In the genomic region with DNA sequence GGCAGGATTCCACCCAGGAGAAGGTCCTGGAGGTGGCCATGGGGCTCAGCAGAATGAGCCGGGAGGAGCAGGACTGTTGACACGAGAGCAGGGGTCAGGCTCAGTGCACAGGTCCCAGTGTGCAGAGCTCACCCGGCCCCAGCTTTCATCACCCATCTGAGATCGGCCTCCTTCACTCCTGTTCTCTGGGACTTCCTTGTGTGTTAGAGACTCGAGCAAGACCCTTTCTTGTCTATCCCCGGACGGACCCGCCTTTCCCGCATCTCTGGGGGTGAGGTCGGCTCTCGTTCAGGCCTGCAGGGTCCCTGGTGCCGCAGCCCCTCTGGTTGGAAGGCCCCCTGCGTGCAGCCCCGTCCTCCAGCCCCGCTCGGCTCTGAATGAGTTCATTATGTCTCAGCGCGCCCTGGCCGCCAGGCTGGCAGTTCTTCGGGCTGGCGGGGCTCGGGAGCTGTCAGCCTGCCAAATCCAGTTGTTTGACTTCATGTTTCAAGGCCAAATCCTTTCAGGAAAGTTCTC, we compare ENCODE assay signal across 12 cellular contexts.
A peak's percentile ranks its signal among the peaks of the same experiment; 100 is the strongest.
DNase-seq lines count a peak whose midpoint lies in the region; ATAC-seq, FAIRE-seq and TF ChIP-seq lines count a peak whose summit lies in the region.
"Had no signal": no experiment of that assay in that cellular context is flagged by ENCODE, and none has a peak within 500 bp of the region (broad histone marks: within the 10 kb centered on the region; RNA-seq: fewer than 3 reads in every experiment).

No MANE protein-coding gene starts in this region.

- TF ChIP-seq CTCF in natural killer cell (IDR thresholded peaks at IDR 0.05) (no peak), osteoblast (IDR thresholded peaks at IDR 0.05; ENCODE audit: extremely low read depth, low read depth, low read length) (no peak)

- H3K27ac Mint-ChIP-seq in natural killer cell treated with Interleukin-12 subunit alpha and Interleukin-12 subunit beta and Interleukin-15 and Interleukin-18, amount 100 ng/mL, for 72 hours: no peak overlapping the region
- no peak overlapping the region for H3K27ac Mint-ChIP-seq in natural killer cell
- H3K27ac Mint-ChIP-seq: activated T-cell treated with anti-CD3 and anti-CD28 coated beads, Interleukin-2, amount 50 U/mL, for 72 hours had no signal

- no peaks in the 10 kb centered on the region for H3K27me3 Mint-ChIP-seq in natural killer cell treated with Interleukin-12 subunit alpha and Interleukin-12 subunit beta and Interleukin-15 and Interleukin-18, amount 100 ng/mL, for 72 hours
- H3K27me3 Mint-ChIP-seq in natural killer cell (ENCODE audit: low read depth in 2 of 2): no peaks in the 10 kb centered on the region

- no peak overlapping the region for H3K27ac ChIP-seq in osteoblast (ENCODE audit: low read depth, low read length)
- H3K27ac ChIP-seq: Peyer's patch had no signal

- H3K27me3 ChIP-seq in osteoblast (ENCODE audit: insufficient read depth, low read length): peaks cover 7% of the 10 kb centered on the region
- H3K27me3 ChIP-seq: Peyer's patch had no signal

- no peak overlapping the region for H2AFZ ChIP-seq in osteoblast (ENCODE audit: low read length)

- no peaks in the 10 kb centered on the region for H4K20me1 ChIP-seq in osteoblast (ENCODE audit: insufficient read depth, low read length)

- no peaks in the 10 kb centered on the region for H3K79me2 ChIP-seq in osteoblast (ENCODE audit: insufficient read depth, low read length)

- no peaks in the 10 kb centered on the region for H3K4me1 ChIP-seq in osteoblast (ENCODE audit: insufficient read depth, low read length)

- H3K36me3 ChIP-seq in osteoblast (ENCODE audit: insufficient read depth, low read length): no peaks in the 10 kb centered on the region
- H3K36me3 ChIP-seq: Peyer's patch had no signal

- H3K4me2 ChIP-seq in osteoblast (ENCODE audit: insufficient read depth, low read length): no peak overlapping the region

- H3K9me3 Mint-ChIP-seq in natural killer cell treated with Interleukin-12 subunit alpha and Interleukin-12 subunit beta and Interleukin-15 and Interleukin-18, amount 100 ng/mL, for 72 hours: peaks cover 5% of the 10 kb centered on the region
- H3K9me3 Mint-ChIP-seq in natural killer cell: no peaks in the 10 kb centered on the region

- H3K36me3 Mint-ChIP-seq in natural killer cell treated with Interleukin-12 subunit alpha and Interleukin-12 subunit beta and Interleukin-15 and Interleukin-18, amount 100 ng/mL, for 72 hours: no peaks in the 10 kb centered on the region
- H3K36me3 Mint-ChIP-seq in natural killer cell: no peaks in the 10 kb centered on the region

- ATAC-seq in natural killer cell treated with Interleukin-12 subunit alpha and Interleukin-12 subunit beta and Interleukin-15 and Interleukin-18, amount 100 ng/mL, for 72 hours: no peak
- no peak for ATAC-seq in natural killer cell
- ATAC-seq in HG03521 (IDR thresholded peaks at IDR 0.05; ENCODE audit: unreplicated experiment): no peak
- no peak for ATAC-seq in HG02798 (IDR thresholded peaks at IDR 0.05; ENCODE audit: poor library complexity, unreplicated experiment)
- no peak for ATAC-seq in GM21717 (IDR thresholded peaks at IDR 0.05; ENCODE audit: unreplicated experiment)
- ATAC-seq: activated T-cell treated with anti-CD3 and anti-CD28 coated beads, Interleukin-2, amount 50 U/mL, for 72 hours had no signal

- FAIRE-seq in RCC 7860 (lab: Jason Lieb, UNC): no peak

- H3K4me3 ChIP-seq in osteoblast (ENCODE audit: insufficient read depth, low read length): no peak overlapping the region
- H3K4me3 ChIP-seq: Peyer's patch, skin epidermis had no signal

- peaks cover 5% of the 10 kb centered on the region for H3K9me3 ChIP-seq in osteoblast (ENCODE audit: low read depth, low read length)
- H3K9me3 ChIP-seq: Peyer's patch had no signal

- H3K4me1 Mint-ChIP-seq in natural killer cell treated with Interleukin-12 subunit alpha and Interleukin-12 subunit beta and Interleukin-15 and Interleukin-18, amount 100 ng/mL, for 72 hours (ENCODE audit: low read depth in 2 of 2): peaks cover 4 to 6% of the 10 kb centered on the region in 2 donors
- peaks cover 5 to 6% of the 10 kb centered on the region in 2 donors for H3K4me1 Mint-ChIP-seq in natural killer cell

- peak; percentile 52 for DNase-seq in natural killer cell treated with Interleukin-12 subunit alpha and Interleukin-12 subunit beta and Interleukin-15 and Interleukin-18, amount 100 ng/mL, for 72 hours (ENCODE audit: low spot score)
- DNase-seq in natural killer cell (no peak), head of caudate nucleus (peak; percentile 61 to 90 (median 79)), osteoblast (ENCODE audit: insufficient read length, low spot score, missing footprints) (peak; percentile 82), RCC 7860 (ENCODE audit: low spot score) (no peak)
- DNase-seq: activated T-cell treated with anti-CD3 and anti-CD28 coated beads, Interleukin-2, amount 50 U/mL, for 72 hours; NCI-H2029 had no signal

- intact Hi-C loops in natural killer cell (cut with micrococcal nuclease) (no loop called here), head of caudate nucleus (cut with DNase I) (no loop called here)

- H3K4me3 Mint-ChIP-seq in natural killer cell treated with Interleukin-12 subunit alpha and Interleukin-12 subunit beta and Interleukin-15 and Interleukin-18, amount 100 ng/mL, for 72 hours: no peak overlapping the region
- H3K4me3 Mint-ChIP-seq in natural killer cell: no peak overlapping the region
- H3K4me3 Mint-ChIP-seq: activated T-cell treated with anti-CD3 and anti-CD28 coated beads, Interleukin-2, amount 50 U/mL, for 72 hours had no signal

Comparison
In these comparisons a context has a peak if more than half of its experiments do, and no peak if none do; other contexts are left out.
1. DNase-seq: peak in natural killer cell treated with Interleukin-12 subunit alpha and Interleukin-12 subunit beta and Interleukin-15 and Interleukin-18, amount 100 ng/mL, for 72 hours (single experiment), head of caudate nucleus (42 of 42) and osteoblast (single experiment); none in natural killer cell (single experiment) and RCC 7860 (single experiment).